8 cellular contexts compared by ENCODE assay signal in genomic region chr6:24935753-24936152, GRCh38. TPM values are rescaled to one million over a fixed set of nuclear protein-coding genes. Genes with fewer than 3 reads are reported as not detected.
DNase-seq lines count a peak whose midpoint lies in the region; ATAC-seq and TF ChIP-seq lines count a peak whose summit lies in the region.

Gene RIPOR2 (minus strand): TSS chr6:24935960. CDS start chr6:24935898, 62 bp downstream.

- H2AFZ ChIP-seq in Loucy (ENCODE audit: low read length): no peak within 1 kb of the TSS

- H3K4me1 ChIP-seq in Loucy (ENCODE audit: insufficient read depth, low read length, poor library complexity, severe bottlenecking): peaks cover 38% of the 10 kb centered on the region
- H3K4me1 ChIP-seq in left ventricle myocardium inferior: peaks cover 13% of the 10 kb centered on the region
- peaks cover 9 to 15% (median 10%) of the 10 kb centered on the region in 4 donors for H3K4me1 ChIP-seq in esophagus muscularis mucosa

- intact Hi-C loops in left ventricle myocardium inferior (cut with micrococcal nuclease): no loop called here
- intact Hi-C loops in esophagus muscularis mucosa (cut with DNase I): no loop called here

- no peak for TF ChIP-seq POLR2A in esophagus muscularis mucosa (IDR thresholded peaks at IDR 0.05; ENCODE audit: low read depth)

- H3K9ac ChIP-seq in Loucy (ENCODE audit: low read depth, low read length, poor library complexity, severe bottlenecking): no peak within 1 kb of the TSS

- H3K9me2 ChIP-seq in Loucy (replicated peaks; ENCODE audit: low read depth, low read length): no peaks in the 10 kb centered on the region

- peaks cover 2% of the 10 kb centered on the region; the same call in 1 of the 2 replicates for H3K36me3 ChIP-seq in Loucy (ENCODE audit: insufficient read depth, low read length)
- H3K36me3 ChIP-seq in left ventricle myocardium inferior: no peaks in the 10 kb centered on the region
- H3K36me3 ChIP-seq in esophagus muscularis mucosa: no peaks in the 10 kb centered on the region

- no peak within 1 kb of the TSS for H3K4me2 ChIP-seq in Loucy (ENCODE audit: low read depth, low read length, poor library complexity, severe bottlenecking)

- H3K79me2 ChIP-seq in Loucy (ENCODE audit: insufficient read depth, low read length): peaks cover 37% of the 10 kb centered on the region; the same call in 1 of the 2 replicates

- peak; percentile 22; the same call in 1 of the 2 replicates for TF ChIP-seq CTCF in Loucy (conservative IDR thresholded peaks at IDR 0.05; ENCODE audit: low read length)
- TF ChIP-seq CTCF in left ventricle myocardium inferior (IDR thresholded peaks at IDR 0.05; ENCODE audit: borderline replicate concordance): no peak
- TF ChIP-seq CTCF in esophagus muscularis mucosa (IDR thresholded peaks at IDR 0.05): no peak

- H3K9me3 ChIP-seq in Loucy (ENCODE audit: insufficient read depth, low read depth, low read length) (no peaks in the 10 kb centered on the region), left ventricle myocardium inferior (replicated peaks) (no peaks in the 10 kb centered on the region), esophagus muscularis mucosa (no peaks in the 10 kb centered on the region)

- H4K20me1 ChIP-seq in Loucy (ENCODE audit: insufficient read depth, low read length, poor library complexity, severe bottlenecking): peaks cover 18% of the 10 kb centered on the region

- ATAC-seq in GM19463 (IDR thresholded peaks at IDR 0.05; ENCODE audit: unreplicated experiment) (peak; percentile 34), GM18870 (IDR thresholded peaks at IDR 0.05; ENCODE audit: unreplicated experiment) (no peak)

- H3K27me3 ChIP-seq in Loucy (ENCODE audit: insufficient read depth, low read length, poor library complexity, severe bottlenecking) (no peaks in the 10 kb centered on the region), left ventricle myocardium inferior (ENCODE audit: low read depth) (no peaks in the 10 kb centered on the region), esophagus muscularis mucosa (peaks cover 0 to 4% (median 0%) of the 10 kb centered on the region in 4 donors)

- no peaks in the 10 kb centered on the region for H3F3A ChIP-seq in Loucy (ENCODE audit: low read depth)

- WGBS in esophagus muscularis mucosa: 54% methylated on average over 9 of the region's 9 CpGs

- TF ChIP-seq EP300 in esophagus muscularis mucosa (IDR thresholded peaks at IDR 0.05): no peak

- peak; percentile 54 for DNase-seq in activated T-cell treated with anti-CD3 and anti-CD28 coated beads for 24 hours (ENCODE audit: low read depth)
- DNase-seq in left ventricle myocardium inferior: peak; percentile 33
- DNase-seq in stimulated activated CD4-positive, alpha-beta T cell treated with anti-CD3 and anti-CD28 coated beads, TNF-alpha, amount 100 ng/mL, for 1 hour (ENCODE audit: low read depth in 3 of 3, low spot score in 1 of 3): peak; percentile 39 to 55 (median 42)
- no peak for DNase-seq in dermis blood vessel endothelial cell
- no peak for DNase-seq in esophagus muscularis mucosa (ENCODE audit: extremely low spot score)

- H3K27ac ChIP-seq in left ventricle myocardium inferior (replicated peaks): no peak within 1 kb of the TSS
- no peak within 1 kb of the TSS for H3K27ac ChIP-seq in esophagus muscularis mucosa (replicated peaks in 1 of 4)

- no peak within 1 kb of the TSS for H3K4me3 ChIP-seq in Loucy (ENCODE audit: low read length, poor library complexity, severe bottlenecking)
- no peak within 1 kb of the TSS for H3K4me3 ChIP-seq in left ventricle myocardium inferior
- peak within 1 kb of the TSS in 1 of 4 donors; percentile 13 for H3K4me3 ChIP-seq in esophagus muscularis mucosa

RNA-seq across cellular contexts. Expression of gene RIPOR2, which starts in this region (rescaled TPM):
- 3.1 TPM for total RNA-seq in left ventricle myocardium inferior
- total RNA-seq in dermis blood vessel endothelial cell: under 0.01 TPM in 1 of 2 replicates, not detected in the other
- 10 to 100 TPM in 1 of 4 donors, 1 to 10 TPM in 3; 2.6 to 14.4 (median 5.1) TPM for total RNA-seq in esophagus muscularis mucosa

Comparison
In these comparisons a context has a peak if more than half of its experiments do, and no peak if none do; other contexts are left out.
1. DNase-seq: peak in activated T-cell treated with anti-CD3 and anti-CD28 coated beads for 24 hours (single experiment), left ventricle myocardium inferior (single experiment) and stimulated activated CD4-positive, alpha-beta T cell treated with anti-CD3 and anti-CD28 coated beads, TNF-alpha, amount 100 ng/mL, for 1 hour (3 of 3); none in dermis blood vessel endothelial cell (single experiment) and esophagus muscularis mucosa (single experiment).